Comparison of ENCODE assay signal across 22 cellular contexts in the genomic region with DNA sequence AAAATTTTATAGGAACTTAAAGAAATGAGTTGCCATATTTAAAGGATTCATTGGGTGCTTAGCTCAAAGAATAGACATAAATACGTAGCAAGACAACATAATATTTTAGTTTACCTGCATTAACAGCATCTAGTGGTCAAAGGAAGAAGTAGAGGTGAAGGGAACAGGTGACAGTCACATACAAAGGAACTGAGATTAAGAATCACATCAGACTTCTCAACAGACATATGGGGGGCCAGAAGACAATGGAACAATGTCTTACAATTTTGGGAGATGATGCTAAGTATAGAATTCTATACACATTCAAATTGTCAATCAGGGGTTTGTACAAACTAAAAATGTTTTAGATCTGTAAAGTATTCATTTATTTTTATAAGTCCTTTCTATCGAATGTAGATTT. TPM values are rescaled to one million over a fixed set of nuclear protein-coding genes. Genes with fewer than 3 reads are reported as not detected.
DNase-seq lines count a peak whose midpoint lies in the region; ATAC-seq, FAIRE-seq and TF ChIP-seq lines count a peak whose summit lies in the region.
"Had no signal": no experiment of that assay in that cellular context is flagged by ENCODE, and none has a peak within 500 bp of the region (broad histone marks: within the 10 kb centered on the region; RNA-seq: fewer than 3 reads in every experiment).

No MANE protein-coding gene starts in this region.

- no peak for TF ChIP-seq EP300 in GM12878 (IDR thresholded peaks at IDR 0.05; ENCODE audit: borderline replicate concordance in 1 of 2, control insufficient read depth in 1 of 2, low read depth in 2 of 2, low read length in 2 of 2)

- in situ Hi-C loops in GM12878 (cut with MboI): no loop called here

- no TSS peak for BruUV-seq in GM12878 (replicated peaks; lab: Mats Ljungman, UMichigan)

- TF ChIP-seq CTCF in HEK293 (tag by site-specific recombination; IDR thresholded peaks at IDR 0.05): no peak
- no peak for TF ChIP-seq CTCF in GM12878 (IDR thresholded peaks at IDR 0.05 in 2 of 3, conservative IDR thresholded peaks at IDR 0.05 in 1 of 3; ENCODE audit: control insufficient read depth in 2 of 3, extremely low read depth in 1 of 3, insufficient read depth in 1 of 3, low read depth in 3 of 3, low read length in 3 of 3)
- no peak for TF ChIP-seq CTCF in glutamatergic neuron (IDR thresholded peaks at IDR 0.05; ENCODE audit: partially characterized antibody, unreplicated experiment)

- H3K36me3 Mint-ChIP-seq in glutamatergic neuron (ENCODE audit: unreplicated experiment): peaks cover 10% of the 10 kb centered on the region
- H3K36me3 Mint-ChIP-seq: CD4-positive, CD25-positive, alpha-beta regulatory T cell; CD8-positive, alpha-beta T cell had no signal

- no peak for TF ChIP-seq RAD21 in GM12878 (IDR thresholded peaks at IDR 0.05; ENCODE audit: insufficient read depth, low read depth, low read length)

- H3K9ac ChIP-seq in GM12878 (ENCODE audit: control insufficient read depth, insufficient read depth, low read length): no peak overlapping the region
- H3K9ac ChIP-seq: BLaER1 had no signal

- CTCF ChIA-PET in HEK293 (lab: Yijun Ruan, JAX) (no interaction called here), GM12878 (lab: Yijun Ruan, JAX) (no interaction called here)

- no peaks in the 10 kb centered on the region for H3K79me2 ChIP-seq in GM12878 (ENCODE audit: control insufficient read depth, insufficient read depth, low read length)

- no peak for TF ChIP-seq POLR2A in GM12878 (IDR thresholded peaks at IDR 0.05; ENCODE audit: low read depth, low read length)

- H4K20me1 ChIP-seq in GM12878 (ENCODE audit: control insufficient read depth, insufficient read depth): no peaks in the 10 kb centered on the region
- H4K20me1 ChIP-seq: BLaER1 had no signal

- RAD21 ChIA-PET in GM12878 (lab: Charles Lee; ENCODE audit: unreplicated experiment): no interaction called here

- ATAC-seq in GM12878 (no peak), GM18511 (IDR thresholded peaks at IDR 0.05; ENCODE audit: unreplicated experiment) (no peak), HG02571 (IDR thresholded peaks at IDR 0.05; ENCODE audit: unreplicated experiment) (no peak)
- ATAC-seq: CD8-positive, alpha-beta T cell had no signal

- H3K4me3 Mint-ChIP-seq in glutamatergic neuron (ENCODE audit: unreplicated experiment): no peak overlapping the region
- H3K4me3 Mint-ChIP-seq: B cell; CD4-positive, CD25-positive, alpha-beta regulatory T cell; CD8-positive, alpha-beta T cell had no signal

- POLR2A ChIA-PET in HEK293 (lab: Yijun Ruan, JAX) (no interaction called here), GM12878 (lab: Charles Lee) (no interaction called here)

- SMC1A ChIA-PET in GM12878 (lab: Charles Lee; ENCODE audit: uncharacterized antibody, unreplicated experiment): interaction anchor here (0.9 kb wide), 1 partner anchor 8 kb away, joined by 3 read pairs; no protein-coding TSS in a partner anchor

- H3K36me3 ChIP-seq in HEK293 (ENCODE audit: control insufficient read depth in 2 of 2, insufficient read depth in 1 of 2, low read length in 2 of 2) (no peaks in the 10 kb centered on the region), GM12878 (ENCODE audit: control insufficient read depth in 2 of 2, insufficient read depth in 2 of 2, low read length in 1 of 2) (no peaks in the 10 kb centered on the region)
- H3K36me3 ChIP-seq: BLaER1 had no signal

- no peak overlapping the region for H2AFZ ChIP-seq in GM12878 (ENCODE audit: control insufficient read depth, low read depth, low read length)

- H3K4me1 Mint-ChIP-seq in glutamatergic neuron (ENCODE audit: low read depth, unreplicated experiment): peaks cover 16% of the 10 kb centered on the region
- H3K4me1 Mint-ChIP-seq: B cell; CD4-positive, CD25-positive, alpha-beta regulatory T cell had no signal

- H3K9me3 Mint-ChIP-seq in glutamatergic neuron (ENCODE audit: unreplicated experiment): peaks cover 5% of the 10 kb centered on the region

- WGBS in GM12878 (ENCODE audit: insufficient coverage, insufficient replicate concordance, low lambda C conversion rate, missing lambda C conversion rate): 50% methylated on average over 2 of the region's 2 CpGs

- DNase-seq in DMS53 (lab: John Stamatoyannopoulos, UW) (peak; percentile 36), DMS53 treated with DMSO at 0.1 percent for 48 hours (lab: John Stamatoyannopoulos, UW; ENCODE audit: unreplicated experiment) (no peak), GM12878 (ENCODE audit: low read depth, low spot score) (no peak), glutamatergic neuron (no peak)
- DNase-seq: Caco-2; CD4-positive, CD25-positive, alpha-beta regulatory T cell; CD8-positive, alpha-beta T cell; DMS153; DMS79 treated with DMSO at 0.1 percent for 48 hours; GF-D8; GOT3; HCEC 1CT had no signal

- no peak overlapping the region for H3K4me2 ChIP-seq in GM12878 (ENCODE audit: control insufficient read depth, insufficient read depth)
- H3K4me2 ChIP-seq: BLaER1 had no signal

- no peak overlapping the region for H3K27ac ChIP-seq in HEK293 (ENCODE audit: extremely low read depth, low read depth, low read length)
- no peak overlapping the region for H3K27ac ChIP-seq in GM12878 (ENCODE audit: control insufficient read depth, insufficient read depth)
- H3K27ac ChIP-seq: 22Rv1, BLaER1, C4-2B had no signal

- no peaks in the 10 kb centered on the region for H3K27me3 Mint-ChIP-seq in glutamatergic neuron (ENCODE audit: unreplicated experiment)
- H3K27me3 Mint-ChIP-seq: B cell had no signal

- FAIRE-seq in GM12878 (lab: Jason Lieb, UNC): no peak
- FAIRE-seq: GM12892, H54 had no signal

- H3K4me1 ChIP-seq in HEK293 (ENCODE audit: control insufficient read depth, insufficient read depth, low read length) (no peaks in the 10 kb centered on the region), GM12878 (ENCODE audit: control insufficient read depth, insufficient read depth, low read length) (no peaks in the 10 kb centered on the region)
- H3K4me1 ChIP-seq: Caco-2 had no signal

- H3K27ac Mint-ChIP-seq in glutamatergic neuron (ENCODE audit: unreplicated experiment): peak overlapping the region; percentile 36
- H3K27ac Mint-ChIP-seq: B cell; CD4-positive, CD25-positive, alpha-beta regulatory T cell; CD8-positive, alpha-beta T cell had no signal

- H3K4me3 ChIP-seq in HEK293 (ENCODE audit: low read depth, low read length) (no peak overlapping the region), GM12878 (no peak overlapping the region)
- H3K4me3 ChIP-seq: BLaER1 had no signal

- H3K9me3 ChIP-seq in HEK293 (ENCODE audit: control insufficient read depth, insufficient read depth, low read depth, low read length) (no peaks in the 10 kb centered on the region), GM12878 (replicated peaks; ENCODE audit: control insufficient read depth, insufficient read depth, low read length) (no peaks in the 10 kb centered on the region)
- H3K9me3 ChIP-seq: BLaER1, Caco-2 had no signal

- intact Hi-C loops in GM12878 (cut with micrococcal nuclease; ENCODE audit: unreplicated experiment): no loop called here

- H3K27me3 ChIP-seq in GM12878 (replicated peaks in 1 of 2; ENCODE audit: control insufficient read depth in 2 of 2, insufficient read depth in 2 of 2, low read length in 1 of 2): no peaks in the 10 kb centered on the region
- H3K27me3 ChIP-seq: BLaER1 had no signal

TF ChIP-seq in HEK293, 187 proteins besides CTCF, POLR2A, EP300 and RAD21:
- TF ChIP-seq TRIM28 (IDR thresholded peaks at IDR 0.05; ENCODE audit: borderline replicate concordance, low read length): peak; percentile 76; the same call in 1 of the 2 replicates
- TF ChIP-seq YY1 (tag by site-specific recombination; IDR thresholded peaks at IDR 0.05): no peak

RNA-seq across cellular contexts. Expression of a gene that starts 38.6 kb away (rescaled TPM):
- 41.3 and 48.6 TPM in 2 replicates for total RNA-seq in GM12878 (2013; cell fraction: nucleolus; rRNA removed)
- total RNA-seq in GM12878 (2014; rRNA removed) (3.4 and 4.7 TPM in 2 replicates), GM12878 (2014; rRNA removed; fragmentation: Illumina TruSeq; extraction: Trizol) (3.5 and 3.7 TPM in 2 replicates), GM12878 (2021) (2.7 and 2.8 TPM in 2 replicates), glutamatergic neuron (ENCODE audit: unreplicated experiment) (8.1 TPM)
- polyA plus RNA-seq in GM12878 (2011; ENCODE audit: low read depth): 2.5 TPM
- polyA plus RNA-seq in GM12878 (2011; rRNA removed) (4.6 and 7.3 TPM in 2 replicates), GM12878 (2014; fragmentation: Illumina TruSeq; extraction: Trizol) (3.2 and 6.4 TPM in 2 replicates), GM12878 (2014; fragmentation: Nextera tagmentation; extraction: Ambion mirVana) (1 to 10 TPM; 3.5 to 3.6 TPM), GM12878 (2014; rRNA removed) (2.7 and 3.9 TPM in 2 replicates), GM12878 (2016; fragmentation: Nextera tagmentation; extraction: Ambion mirVana) (1 to 10 TPM; 2.9 to 3.1 TPM)
- polyA plus RNA-seq in GM12878 (2011; cell fraction: cytosol; rRNA removed): 2.0 and 2.5 TPM in 2 replicates
- 3.5 and 4.2 TPM in 2 replicates for polyA plus RNA-seq in GM12878 (2011; cell fraction: nucleus; rRNA removed)
- polyA plus RNA-seq in GM12878 (2012): 2.9 and 3.4 TPM in 2 replicates
- polyA minus RNA-seq in GM12878 (2011; rRNA and poly(A)+ RNA removed): 8.8 and 9.1 TPM in 2 replicates
- 0.94 and 2.6 TPM in 2 replicates for polyA minus RNA-seq in GM12878 (2011; cell fraction: cytosol; rRNA and poly(A)+ RNA removed)
- 10.2 and 18.6 TPM in 2 replicates for polyA minus RNA-seq in GM12878 (2011; cell fraction: nucleus; rRNA and poly(A)+ RNA removed)
- total RNA-seq: G401 had no signal

RNA-seq across cellular contexts. Expression of a gene that starts 44.4 kb away (rescaled TPM):
- 280 and 297 TPM in 2 replicates for total RNA-seq in GM12878 (2013; cell fraction: nucleolus; rRNA removed)
- total RNA-seq in GM12878 (2014; rRNA removed): 29.6 and 39.2 TPM in 2 replicates
- 34.9 and 39.7 TPM in 2 replicates for total RNA-seq in GM12878 (2014; rRNA removed; fragmentation: Illumina TruSeq; extraction: Trizol)
- total RNA-seq in GM12878 (2021): 37.0 and 38.3 TPM in 2 replicates
- polyA plus RNA-seq in GM12878 (2011; ENCODE audit: low read depth): 12.7 TPM
- polyA plus RNA-seq in GM12878 (2011; rRNA removed): 85.6 and 129 TPM in 2 replicates
- 22.7 and 23.3 TPM in 2 replicates for polyA plus RNA-seq in GM12878 (2011; cell fraction: cytosol; rRNA removed)
- 136 and 166 TPM in 2 replicates for polyA plus RNA-seq in GM12878 (2011; cell fraction: nucleus; rRNA removed)
- polyA plus RNA-seq in GM12878 (2012): 16.7 and 22.0 TPM in 2 replicates
- polyA plus RNA-seq in GM12878 (2014; fragmentation: Illumina TruSeq; extraction: Trizol): 38.8 and 44.7 TPM in 2 replicates
- 10 to 100 TPM; 14.2 to 16.4 TPM for polyA plus RNA-seq in GM12878 (2014; fragmentation: Nextera tagmentation; extraction: Ambion mirVana)
- 29.8 and 31.8 TPM in 2 replicates for polyA plus RNA-seq in GM12878 (2014; rRNA removed)
- 10 to 100 TPM; 27.1 to 27.9 TPM for polyA plus RNA-seq in GM12878 (2016; fragmentation: Nextera tagmentation; extraction: Ambion mirVana)
- 42.7 and 64.7 TPM in 2 replicates for polyA minus RNA-seq in GM12878 (2011; rRNA and poly(A)+ RNA removed)
- polyA minus RNA-seq in GM12878 (2011; cell fraction: cytosol; rRNA and poly(A)+ RNA removed): 25.6 and 29.5 TPM in 2 replicates
- 83.5 and 128 TPM in 2 replicates for polyA minus RNA-seq in GM12878 (2011; cell fraction: nucleus; rRNA and poly(A)+ RNA removed)
- total RNA-seq in glutamatergic neuron (ENCODE audit: unreplicated experiment): 68.6 TPM
